Comparison of ENCODE assay signal across 9 cellular contexts in the genomic region with DNA sequence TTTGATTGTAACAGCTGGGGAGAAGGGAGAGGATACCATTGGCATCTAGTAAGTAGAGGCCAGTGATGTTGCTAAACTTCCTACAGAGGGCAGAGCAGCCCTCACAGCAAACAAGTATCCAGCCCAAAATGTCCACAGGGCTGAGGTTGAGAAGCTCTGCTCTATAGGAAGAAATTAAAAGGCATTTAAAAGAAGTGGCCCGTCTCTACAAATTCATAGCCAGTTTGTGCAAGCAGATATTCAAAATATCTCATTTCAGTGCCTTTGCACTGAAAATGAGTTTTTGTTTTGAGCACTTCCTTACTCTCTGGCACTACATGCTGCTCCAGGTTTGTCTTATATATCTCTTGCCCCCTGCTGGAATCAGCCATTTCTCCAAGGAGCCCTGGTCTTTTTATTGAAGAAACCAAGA.
DNase-seq lines count a peak whose midpoint lies in the region; ATAC-seq and TF ChIP-seq lines count a peak whose summit lies in the region.
"Had no signal": no experiment of that assay in that cellular context is flagged by ENCODE, and none has a peak within 500 bp of the region (broad histone marks: within the 10 kb centered on the region; RNA-seq: fewer than 3 reads in every experiment).

No MANE protein-coding gene starts in this region.

- H3K4me3 Mint-ChIP-seq in endodermal cell: no peak overlapping the region
- H3K4me3 Mint-ChIP-seq in naive thymus-derived CD4-positive, alpha-beta T cell: no peak overlapping the region
- H3K4me3 Mint-ChIP-seq: dendritic cell treated with granulocyte-macrophage colony-stimulating factor and Interleukin-4, amounts not matched to agents 40 ng/mL and 50 ng/mL, for 4 days had no signal

- peak; percentile 75 for TF ChIP-seq CTCF in AG10803 (conservative IDR thresholded peaks at IDR 0.05; ENCODE audit: low read length)
- TF ChIP-seq CTCF in endodermal cell (conservative IDR thresholded peaks at IDR 0.05): peak; percentile 89
- no peak for TF ChIP-seq CTCF in lower leg skin (IDR thresholded peaks at IDR 0.05)

- no peaks in the 10 kb centered on the region for H3K36me3 ChIP-seq in endodermal cell (ENCODE audit: control insufficient read depth, insufficient read depth, low read length)
- no peaks in the 10 kb centered on the region for H3K36me3 ChIP-seq in naive thymus-derived CD4-positive, alpha-beta T cell (ENCODE audit: control insufficient read depth in 2 of 3, insufficient read depth in 3 of 3, low read length in 3 of 3)

- H3K9me3 ChIP-seq in endodermal cell (ENCODE audit: control insufficient read depth, low read length): no peaks in the 10 kb centered on the region
- no peaks in the 10 kb centered on the region for H3K9me3 ChIP-seq in naive thymus-derived CD4-positive, alpha-beta T cell (ENCODE audit: control insufficient read depth in 2 of 3, low read length in 3 of 3)

- H3K9me3 Mint-ChIP-seq in endodermal cell: no peaks in the 10 kb centered on the region
- H3K9me3 Mint-ChIP-seq in naive thymus-derived CD4-positive, alpha-beta T cell: peaks cover 0 to 2% (median 0%) of the 10 kb centered on the region in 11 donors
- H3K9me3 Mint-ChIP-seq: dendritic cell treated with granulocyte-macrophage colony-stimulating factor and Interleukin-4, amounts not matched to agents 40 ng/mL and 50 ng/mL, for 4 days had no signal

- intact Hi-C loops in naive thymus-derived CD4-positive, alpha-beta T cell (cut with micrococcal nuclease): no loop called here
- intact Hi-C loops in lower leg skin (cut with DNase I; ENCODE audit: low total_unique reads): no loop called here

- H3K9ac ChIP-seq in endodermal cell (ENCODE audit: extremely low read depth, low read length, poor library complexity, severe bottlenecking): no peak overlapping the region

- peak overlapping the region; percentile 66 for H3K27ac Mint-ChIP-seq in endodermal cell
- H3K27ac Mint-ChIP-seq in naive thymus-derived CD4-positive, alpha-beta T cell: no peak overlapping the region
- H3K27ac Mint-ChIP-seq: dendritic cell treated with granulocyte-macrophage colony-stimulating factor and Interleukin-4, amounts not matched to agents 40 ng/mL and 50 ng/mL, for 4 days had no signal

- H3K27me3 ChIP-seq in endodermal cell (ENCODE audit: control insufficient read depth, insufficient read depth, low read length, poor library complexity, severe bottlenecking): no peaks in the 10 kb centered on the region
- H3K27me3 ChIP-seq in naive thymus-derived CD4-positive, alpha-beta T cell (ENCODE audit: control insufficient read depth in 2 of 2, insufficient read depth in 2 of 2, low read length in 2 of 2): peaks cover 0 to 3% of the 10 kb centered on the region in 2 donors

- no peaks in the 10 kb centered on the region for H3K27me3 Mint-ChIP-seq in endodermal cell (ENCODE audit: insufficient read depth)
- no peaks in the 10 kb centered on the region for H3K27me3 Mint-ChIP-seq in naive thymus-derived CD4-positive, alpha-beta T cell
- H3K27me3 Mint-ChIP-seq: dendritic cell treated with granulocyte-macrophage colony-stimulating factor and Interleukin-4, amounts not matched to agents 40 ng/mL and 50 ng/mL, for 4 days had no signal

- no peak overlapping the region for H3K27ac ChIP-seq in endodermal cell (ENCODE audit: low read depth, low read length)
- no peak overlapping the region for H3K27ac ChIP-seq in naive thymus-derived CD4-positive, alpha-beta T cell (ENCODE audit: low read depth, low read length)

- H3K4me1 ChIP-seq in endodermal cell (ENCODE audit: control insufficient read depth, insufficient read depth, low read length): no peaks in the 10 kb centered on the region
- no peaks in the 10 kb centered on the region for H3K4me1 ChIP-seq in naive thymus-derived CD4-positive, alpha-beta T cell (ENCODE audit: control insufficient read depth in 2 of 2, insufficient read depth in 2 of 2, low read length in 2 of 2)

- DNase-seq in AG10803 (ENCODE audit: low read depth) (peak; percentile 77), H4 (ENCODE audit: low spot score) (peak; percentile 65), NCI-H526 treated with DMSO at 0.1 percent for 48 hours (lab: John Stamatoyannopoulos, UW) (peak; percentile 53), endodermal cell (peak; percentile 75), lower leg skin (ENCODE audit: low spot score in 2 of 2) (no peak)
- DNase-seq in naive thymus-derived CD4-positive, alpha-beta T cell: no peak
- no peak for DNase-seq in activated CD8-positive, alpha-beta memory T cell treated with anti-CD3 and anti-CD28 coated beads for 24 hours

- H3K4me3 ChIP-seq in AG10803 (ENCODE audit: low read length) (no peak overlapping the region), endodermal cell (ENCODE audit: low read length) (no peak overlapping the region), lower leg skin (ENCODE audit: low read depth, poor library complexity, severe bottlenecking) (no peak overlapping the region)
- H3K4me3 ChIP-seq in naive thymus-derived CD4-positive, alpha-beta T cell (ENCODE audit: low read length): no peak overlapping the region

- CTCF ChIA-PET in naive thymus-derived CD4-positive, alpha-beta T cell (lab: Charles Lee): no interaction called here

- H3K36me3 Mint-ChIP-seq in endodermal cell (ENCODE audit: low read depth): no peaks in the 10 kb centered on the region
- H3K36me3 Mint-ChIP-seq in naive thymus-derived CD4-positive, alpha-beta T cell: peaks cover 0 to 11% (median under 1%) of the 10 kb centered on the region in 5 donors

- ATAC-seq in naive thymus-derived CD4-positive, alpha-beta T cell: peak; percentile 42
- no peak for ATAC-seq in GM18505 (IDR thresholded peaks at IDR 0.05; ENCODE audit: unreplicated experiment)

- 15 to 32% methylated on average over 1 of the region's 1 CpG for WGBS in endodermal cell (ENCODE audit: insufficient coverage in 1 of 2, insufficient read length in 1 of 2), 2 experiments
- whole genome bisulfite sequencing in lower leg skin, 2 donors: 67 to 78% methylated on average over 1 of the region's 1 CpG

- POLR2A ChIA-PET in naive thymus-derived CD4-positive, alpha-beta T cell (lab: Charles Lee): no interaction called here

- peaks cover 21% of the 10 kb centered on the region for H3K4me1 Mint-ChIP-seq in endodermal cell
- no peaks in the 10 kb centered on the region for H3K4me1 Mint-ChIP-seq in naive thymus-derived CD4-positive, alpha-beta T cell

- TF ChIP-seq POLR2A in GM18505 (IDR thresholded peaks at IDR 0.05; ENCODE audit: borderline replicate concordance, extremely low read depth, insufficient read depth, insufficient read length): no peak
- no peak for TF ChIP-seq POLR2A in lower leg skin (IDR thresholded peaks at IDR 0.05)

Comparison
In these comparisons a context has a peak if more than half of its experiments do, and no peak if none do; other contexts are left out.
1. DNase-seq: peak in AG10803 (single experiment), H4 (single experiment), NCI-H526 treated with DMSO at 0.1 percent for 48 hours (single experiment) and endodermal cell (single experiment); none in naive thymus-derived CD4-positive, alpha-beta T cell (0 of 9), activated CD8-positive, alpha-beta memory T cell treated with anti-CD3 and anti-CD28 coated beads for 24 hours (single experiment) and lower leg skin (0 of 2).
2. CTCF ChIP-seq: peak in AG10803 (single experiment) and endodermal cell (single experiment); none in lower leg skin (0 of 3).